ENCODE assay signal across 1 cellular context in genomic region chr4:17336524-17336941, GRCh38.
TF ChIP-seq lines count a peak whose summit lies in the region.

No MANE protein-coding gene starts in this region.

TF ChIP-seq in GM12878, 131 proteins besides CTCF, POLR2A, EP300 and RAD21 (continued from another document):
- TF ChIP-seq POU2F2 (IDR thresholded peaks at IDR 0.05; ENCODE audit: borderline replicate concordance, low read depth, low read length) (0 out of 3 replicates have a peak, but pooled peaks have one; percentile 25), PML (IDR thresholded peaks at IDR 0.05; ENCODE audit: low read length) (no peak), IKZF1 (conservative IDR thresholded peaks at IDR 0.05) (peak; percentile 90), HDGF (IDR thresholded peaks at IDR 0.05) (0 out of 2 replicates have a peak, but pooled peaks have one; percentile 31), HDAC2 (IDR thresholded peaks at IDR 0.05) (no peak), NBN (IDR thresholded peaks at IDR 0.05) (peak; percentile 98), TCF7 (IDR thresholded peaks at IDR 0.05; ENCODE audit: borderline replicate concordance) (peak; percentile 97), CUX1 (IDR thresholded peaks at IDR 0.05; ENCODE audit: insufficient replicate concordance, low read depth, low read length) (no peak), NFIC (IDR thresholded peaks at IDR 0.05; ENCODE audit: low read depth, low read length) (peak; percentile 29; the same call in 1 of the 2 replicates), TBL1XR1 (IDR thresholded peaks at IDR 0.05; ENCODE audit: low read depth, low read length) (peak; percentile 77), RCOR1 (conservative IDR thresholded peaks at IDR 0.05; ENCODE audit: low read depth, low read length) (peak; percentile 94; the same call in 1 of the 2 replicates), DPF2 (IDR thresholded peaks at IDR 0.05) (peak; percentile 97), TARDBP (IDR thresholded peaks at IDR 0.05; ENCODE audit: borderline replicate concordance) (no peak), IKZF2 (IDR thresholded peaks at IDR 0.05) (peak; percentile 94 to 95), GABPA (IDR thresholded peaks at IDR 0.05; ENCODE audit: low read depth) (no peak), ZZZ3 (IDR thresholded peaks at IDR 0.05; ENCODE audit: control insufficient read depth, insufficient read length, low read depth) (no peak), GATAD2B (conservative IDR thresholded peaks at IDR 0.05; ENCODE audit: low read depth) (peak; percentile 69; the same call in 1 of the 2 replicates), BHLHE40 (IDR thresholded peaks at IDR 0.05; ENCODE audit: borderline replicate concordance in 1 of 2, low read depth in 2 of 2, low read length in 1 of 2) (peak; percentile 88 to 91), LARP7 (IDR thresholded peaks at IDR 0.05) (no peak), CBFB (IDR thresholded peaks at IDR 0.05; ENCODE audit: low read depth) (peak; percentile 38; the same call in 1 of the 2 replicates), ZSCAN29 (IDR thresholded peaks at IDR 0.05) (0 out of 2 replicates have a peak, but pooled peaks have one; percentile 18), NR2C1 (IDR thresholded peaks at IDR 0.05) (peak; percentile 24; the same call in 1 of the 2 replicates), CHD2 (IDR thresholded peaks at IDR 0.05; ENCODE audit: borderline replicate concordance, low read depth, low read length) (0 out of 2 replicates have a peak, but pooled peaks have one; percentile 66), JUND (IDR thresholded peaks at IDR 0.05; ENCODE audit: low read depth, low read length) (peak; percentile 82), ZNF24 (IDR thresholded peaks at IDR 0.05) (0 out of 2 replicates have a peak, but pooled peaks have one; percentile 46), BMI1 (IDR thresholded peaks at IDR 0.05; ENCODE audit: borderline replicate concordance) (peak; percentile 86), RELA (IDR thresholded peaks at IDR 0.05; ENCODE audit: borderline replicate concordance, partially characterized antibody) (peak; percentile 75)
- TF ChIP-seq, protein P1, sequence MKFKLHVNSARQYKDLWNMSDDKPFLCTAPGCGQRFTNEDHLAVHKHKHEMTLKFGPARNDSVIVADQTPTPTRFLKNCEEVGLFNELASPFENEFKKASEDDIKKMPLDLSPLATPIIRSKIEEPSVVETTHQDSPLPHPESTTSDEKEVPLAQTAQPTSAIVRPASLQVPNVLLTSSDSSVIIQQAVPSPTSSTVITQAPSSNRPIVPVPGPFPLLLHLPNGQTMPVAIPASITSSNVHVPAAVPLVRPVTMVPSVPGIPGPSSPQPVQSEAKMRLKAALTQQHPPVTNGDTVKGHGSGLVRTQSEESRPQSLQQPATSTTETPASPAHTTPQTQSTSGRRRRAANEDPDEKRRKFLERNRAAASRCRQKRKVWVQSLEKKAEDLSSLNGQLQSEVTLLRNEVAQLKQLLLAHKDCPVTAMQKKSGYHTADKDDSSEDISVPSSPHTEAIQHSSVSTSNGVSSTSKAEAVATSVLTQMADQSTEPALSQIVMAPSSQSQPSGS (IDR thresholded peaks at IDR 0.05; ENCODE audit: low read length), result peak; percentile 84
- TF ChIP-seq, protein P2, sequence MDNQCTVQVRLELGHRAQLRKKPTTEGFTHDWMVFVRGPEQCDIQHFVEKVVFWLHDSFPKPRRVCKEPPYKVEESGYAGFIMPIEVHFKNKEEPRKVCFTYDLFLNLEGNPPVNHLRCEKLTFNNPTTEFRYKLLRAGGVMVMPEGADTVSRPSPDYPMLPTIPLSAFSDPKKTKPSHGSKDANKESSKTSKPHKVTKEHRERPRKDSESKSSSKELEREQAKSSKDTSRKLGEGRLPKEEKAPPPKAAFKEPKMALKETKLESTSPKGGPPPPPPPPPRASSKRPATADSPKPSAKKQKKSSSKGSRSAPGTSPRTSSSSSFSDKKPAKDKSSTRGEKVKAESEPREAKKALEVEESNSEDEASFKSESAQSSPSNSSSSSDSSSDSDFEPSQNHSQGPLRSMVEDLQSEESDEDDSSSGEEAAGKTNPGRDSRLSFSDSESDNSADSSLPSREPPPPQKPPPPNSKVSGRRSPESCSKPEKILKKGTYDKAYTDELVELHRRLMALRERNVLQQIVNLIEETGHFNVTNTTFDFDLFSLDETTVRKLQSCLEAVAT (IDR thresholded peaks at IDR 0.05), result peak; percentile 84
- TF ChIP-seq, protein P3, sequence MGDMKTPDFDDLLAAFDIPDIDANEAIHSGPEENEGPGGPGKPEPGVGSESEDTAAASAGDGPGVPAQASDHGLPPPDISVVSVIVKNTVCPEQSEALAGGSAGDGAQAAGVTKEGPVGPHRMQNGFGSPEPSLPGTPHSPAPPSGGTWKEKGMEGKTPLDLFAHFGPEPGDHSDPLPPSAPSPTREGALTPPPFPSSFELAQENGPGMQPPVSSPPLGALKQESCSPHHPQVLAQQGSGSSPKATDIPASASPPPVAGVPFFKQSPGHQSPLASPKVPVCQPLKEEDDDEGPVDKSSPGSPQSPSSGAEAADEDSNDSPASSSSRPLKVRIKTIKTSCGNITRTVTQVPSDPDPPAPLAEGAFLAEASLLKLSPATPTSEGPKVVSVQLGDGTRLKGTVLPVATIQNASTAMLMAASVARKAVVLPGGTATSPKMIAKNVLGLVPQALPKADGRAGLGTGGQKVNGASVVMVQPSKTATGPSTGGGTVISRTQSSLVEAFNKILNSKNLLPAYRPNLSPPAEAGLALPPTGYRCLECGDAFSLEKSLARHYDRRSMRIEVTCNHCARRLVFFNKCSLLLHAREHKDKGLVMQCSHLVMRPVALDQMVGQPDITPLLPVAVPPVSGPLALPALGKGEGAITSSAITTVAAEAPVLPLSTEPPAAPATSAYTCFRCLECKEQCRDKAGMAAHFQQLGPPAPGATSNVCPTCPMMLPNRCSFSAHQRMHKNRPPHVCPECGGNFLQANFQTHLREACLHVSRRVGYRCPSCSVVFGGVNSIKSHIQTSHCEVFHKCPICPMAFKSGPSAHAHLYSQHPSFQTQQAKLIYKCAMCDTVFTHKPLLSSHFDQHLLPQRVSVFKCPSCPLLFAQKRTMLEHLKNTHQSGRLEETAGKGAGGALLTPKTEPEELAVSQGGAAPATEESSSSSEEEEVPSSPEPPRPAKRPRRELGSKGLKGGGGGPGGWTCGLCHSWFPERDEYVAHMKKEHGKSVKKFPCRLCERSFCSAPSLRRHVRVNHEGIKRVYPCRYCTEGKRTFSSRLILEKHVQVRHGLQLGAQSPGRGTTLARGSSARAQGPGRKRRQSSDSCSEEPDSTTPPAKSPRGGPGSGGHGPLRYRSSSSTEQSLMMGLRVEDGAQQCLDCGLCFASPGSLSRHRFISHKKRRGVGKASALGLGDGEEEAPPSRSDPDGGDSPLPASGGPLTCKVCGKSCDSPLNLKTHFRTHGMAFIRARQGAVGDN (IDR thresholded peaks at IDR 0.05), result peak; percentile 71; the same call in 1 of the 2 replicates
TF ChIP-seq in GM12878: peak in this region for 41.
